ENCODE assay signal across 15 cellular contexts in genomic region chr16:17062676-17063075, GRCh38.
"Had no signal": no experiment of that assay in that cellular context is flagged by ENCODE, and none has a peak within 500 bp of the region (broad histone marks: within the 10 kb centered on the region; RNA-seq: fewer than 3 reads in every experiment).

No MANE protein-coding gene starts in this region.

- H3K36me3 ChIP-seq: adrenal gland, cardiac muscle cell, esophagus muscularis mucosa had no signal

- ATAC-seq: activated CD4-positive, alpha-beta T cell treated with anti-CD3 and anti-CD28 coated beads for 36 hours; left ventricle myocardium superior; naive thymus-derived CD8-positive, alpha-beta T cell; T-helper 17 cell had no signal

- H3K27me3 ChIP-seq: adrenal gland, cardiac muscle cell had no signal

- H3K9me3 ChIP-seq: adrenal gland had no signal

- DNase-seq: activated CD4-positive, alpha-beta memory T cell treated with anti-CD3 and anti-CD28 coated beads for 36 hours; activated CD4-positive, alpha-beta T cell treated with anti-CD3 and anti-CD28 coated beads for 36 hours; activated T-cell treated with anti-CD3 and anti-CD28 coated beads, Interleukin-2, amount 50 U/mL, for 24 hours; adrenal gland; left ventricle myocardium superior; naive thymus-derived CD8-positive, alpha-beta T cell; retina; stimulated activated CD4-positive, alpha-beta T cell treated with anti-CD3 and anti-CD28 coated beads, Interleukin-2, amount 100 ng/mL, for 48 hours; stimulated activated naive CD4-positive, alpha-beta T cell treated with Interleukin-2 at 50 U/mL for 16 hours; substantia nigra; T-helper 17 cell; trophoblast cell had no signal

- H3K4me3 ChIP-seq: adrenal gland, cardiac muscle cell, esophagus muscularis mucosa had no signal

- H3K27ac ChIP-seq: adrenal gland, cardiac muscle cell, esophagus muscularis mucosa had no signal

- FAIRE-seq: endometrium had no signal

- H3K4me1 ChIP-seq: adrenal gland, esophagus muscularis mucosa had no signal
